ENCODE assay signal across 8 cellular contexts in the genomic region with DNA sequence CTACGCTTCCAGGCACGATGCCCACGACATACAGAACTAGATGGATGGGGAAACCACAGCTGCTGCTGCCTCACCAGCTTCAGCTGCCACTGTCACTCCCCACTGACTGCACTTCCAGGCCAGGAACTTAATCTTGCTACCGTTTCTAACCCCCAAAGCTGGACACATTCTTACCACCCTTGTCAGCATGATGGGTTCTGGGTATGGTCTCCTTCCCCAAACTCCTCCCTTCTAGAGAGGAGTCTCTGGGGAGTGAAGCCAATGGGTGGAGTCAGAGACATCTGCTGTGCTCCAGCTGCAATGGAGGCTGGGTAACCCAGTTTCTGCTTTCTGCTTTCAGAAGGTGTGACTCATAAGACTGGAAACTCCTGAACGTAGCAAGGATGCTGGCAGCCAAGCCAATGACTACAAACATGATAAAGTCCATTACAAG.
A peak's percentile ranks its signal among the peaks of the same experiment; 100 is the strongest.
DNase-seq lines count a peak whose midpoint lies in the region; ATAC-seq and TF ChIP-seq lines count a peak whose summit lies in the region.

No MANE protein-coding gene starts in this region.

- TF ChIP-seq CTCF in AG04449 (IDR thresholded peaks at IDR 0.05; ENCODE audit: insufficient read depth, low read length, missing control alignments) (no peak), fibroblast of pulmonary artery (IDR thresholded peaks at IDR 0.05; ENCODE audit: low read length, missing control alignments) (no peak)

- CTCF ChIA-PET in AG04449 (lab: Yijun Ruan, JAX) = interaction anchor here (0.8 to 1.4 kb wide), 2 partner anchors 24 to 26 kb away, joined by 3 to 6 read pairs; no protein-coding TSS in a partner anchor

- H3K4me3 ChIP-seq in AG04449 (ENCODE audit: low read depth, low read length) (no peak overlapping the region), fibroblast of pulmonary artery (replicated peaks; ENCODE audit: low read depth, low read length) (no peak overlapping the region)

- DNase-seq in AG04449 (ENCODE audit: low read depth, low spot score) (peak; percentile 54), OCI-M1 (lab: John Stamatoyannopoulos, UW) (peak; percentile 46), fibroblast of pulmonary artery (ENCODE audit: low read depth) (peak; percentile 83), NCI-H1694 (lab: John Stamatoyannopoulos, UW) (no peak)
- peak; percentile 26 for DNase-seq in stimulated activated CD4-positive, alpha-beta T cell treated with anti-CD3 and anti-CD28 coated beads, Interleukin-4, amount 100 ng/mL, for 24 hours
- no peak for DNase-seq in activated CD4-positive, alpha-beta T cell treated with anti-CD3 and anti-CD28 coated beads, Interleukin-2, amount 50 U/mL, for 4 hours

- ATAC-seq in GM18511 (IDR thresholded peaks at IDR 0.05; ENCODE audit: unreplicated experiment) (peak; percentile 82), HG02938 (IDR thresholded peaks at IDR 0.05; ENCODE audit: unreplicated experiment) (peak; percentile 82)

- POLR2A ChIA-PET in AG04449 (lab: Yijun Ruan, JAX) = interaction anchor here (0.5 kb wide), 1 partner anchor 837 kb away, joined by 4 read pairs; no protein-coding TSS in a partner anchor

Comparison
In these comparisons a context has a peak if more than half of its experiments do, and no peak if none do; other contexts are left out.
1. DNase-seq: peak in AG04449 (single experiment), OCI-M1 (single experiment), fibroblast of pulmonary artery (single experiment) and stimulated activated CD4-positive, alpha-beta T cell treated with anti-CD3 and anti-CD28 coated beads, Interleukin-4, amount 100 ng/mL, for 24 hours (single experiment); none in NCI-H1694 (single experiment) and activated CD4-positive, alpha-beta T cell treated with anti-CD3 and anti-CD28 coated beads, Interleukin-2, amount 50 U/mL, for 4 hours (0 of 2).